In genomic region chr10:75399461-75400162, GRCh38 we compare ENCODE assay signal across 8 cellular contexts. TPM values are rescaled to one million over a fixed set of nuclear protein-coding genes. Genes with fewer than 3 reads are reported as not detected.
A peak's percentile ranks its signal among the peaks of the same experiment; 100 is the strongest.
DNase-seq lines count a peak whose midpoint lies in the region; TF ChIP-seq lines count a peak whose summit lies in the region.

No MANE protein-coding gene starts in this region.

- peak overlapping the region; percentile 45 for H3K9ac ChIP-seq in mesendoderm (ENCODE audit: low read length)

- H2BK5ac ChIP-seq in mesendoderm (ENCODE audit: low read length): no peak overlapping the region

- H4K8ac ChIP-seq in mesendoderm (ENCODE audit: low read depth, low read length): no peak overlapping the region

- peak overlapping the region; percentile 56 for H3K56ac ChIP-seq in mesendoderm (ENCODE audit: low read length)

- H3K4me1 ChIP-seq in mesendoderm (ENCODE audit: control insufficient read depth, low read depth, low read length): no peaks in the 10 kb centered on the region

- no peak overlapping the region for H4K5ac ChIP-seq in mesendoderm (ENCODE audit: low read length)

- no peak overlapping the region for H2AK5ac ChIP-seq in mesendoderm (ENCODE audit: low read length)

- H3K27ac ChIP-seq in 22Rv1 (peak overlapping the region; percentile 100), mesendoderm (ENCODE audit: low read depth, low read length) (no peak overlapping the region), substantia nigra (ENCODE audit: low read depth, low read length, poor library complexity, severe bottlenecking) (peak overlapping the region; percentile 90)

- H3K79me2 ChIP-seq in mesendoderm (ENCODE audit: control insufficient read depth, insufficient read depth, low read length): no peaks in the 10 kb centered on the region

- no peak overlapping the region for H2BK120ac ChIP-seq in mesendoderm (ENCODE audit: low read depth, low read length)

- H3K27me3 ChIP-seq in mesendoderm (ENCODE audit: insufficient read depth, low read length, poor library complexity): peaks cover 47% of the 10 kb centered on the region

- H3K23ac ChIP-seq in mesendoderm (ENCODE audit: low read length): no peak overlapping the region

- TF ChIP-seq CTCF in 22Rv1 (IDR thresholded peaks at IDR 0.05): no peak
- peak; percentile 65 for TF ChIP-seq CTCF in GM10266 (IDR thresholded peaks at IDR 0.05; ENCODE audit: control insufficient read depth, insufficient read depth, low read depth, missing control alignments)
- TF ChIP-seq CTCF in epithelial cell of esophagus (IDR thresholded peaks at IDR 0.05; ENCODE audit: insufficient read depth, low read depth, low read length, missing control alignments): peak; percentile 50

- no peaks in the 10 kb centered on the region for H3K79me1 ChIP-seq in mesendoderm (ENCODE audit: low read length)

- H3K4ac ChIP-seq in mesendoderm (ENCODE audit: low read depth, low read length): no peak overlapping the region

- H2BK15ac ChIP-seq in mesendoderm (replicated peaks; ENCODE audit: low read depth): no peak overlapping the region

- no CpG with 5 or more reads among the region's 71 CpGs for whole genome bisulfite sequencing in mesendoderm (ENCODE audit: extremely low coverage, insufficient coverage, low lambda C conversion rate)

- H3K36me3 ChIP-seq in mesendoderm (ENCODE audit: control insufficient read depth, insufficient read depth, low read length): no peaks in the 10 kb centered on the region

- peak overlapping the region; percentile 96 for H3K4me3 ChIP-seq in epithelial cell of esophagus (ENCODE audit: low read length)
- no peak overlapping the region for H3K4me3 ChIP-seq in mesendoderm (ENCODE audit: low read length)

- H3K4me2 ChIP-seq in mesendoderm (ENCODE audit: low read length): peak overlapping the region; percentile 59

- peak; percentile 82 for DNase-seq in GM10266 (ENCODE audit: extremely low spot score)
- peak; percentile 42 for DNase-seq in NCI-H1092 treated with DMSO at 0.1 percent for 48 hours (lab: John Stamatoyannopoulos, UW)
- DNase-seq in activated CD4-positive, alpha-beta T cell treated with anti-CD3 and anti-CD28 coated beads, Interleukin-2, amount 50 U/mL, for 1 hour: peak; percentile 45
- DNase-seq in epithelial cell of esophagus (ENCODE audit: low read depth): peak; percentile 83
- DNase-seq in mesendoderm: peak; percentile 80
- DNase-seq in substantia nigra (lab: John Stamatoyannopoulos, UW): peak in 42 of 49 donors; percentile 13 to 82 (median 62)
- no peak for DNase-seq in NAMALWA (ENCODE audit: low spot score)

- no peak overlapping the region for H3K18ac ChIP-seq in mesendoderm (ENCODE audit: low read length)

RNA-seq across cellular contexts. Expression of gene ZNF503, which starts 2.0 kb away (rescaled TPM):
- polyA plus RNA-seq in mesendoderm (2013, experiment 1 of 2): 1.4 TPM
- 1.3 TPM for polyA plus RNA-seq in mesendoderm (2013, experiment 2 of 2)

RNA-seq across cellular contexts. Expression of gene LRMDA, which starts 31.8 kb away (rescaled TPM):
- polyA plus RNA-seq in mesendoderm (2013, experiment 1 of 2): 0.17 TPM
- polyA plus RNA-seq in mesendoderm (2013, experiment 2 of 2): 0.69 TPM
